Comparison of ENCODE assay signal across 1 cellular context in genomic region chr7:137345799-137346449, GRCh38.
TF ChIP-seq lines count a peak whose summit lies in the region.

No MANE protein-coding gene starts in this region.

TF ChIP-seq in K562, 482 proteins besides CTCF, POLR2A, EP300 and RAD21 (continued from another document):
- TF ChIP-seq RBM22 (IDR thresholded peaks at IDR 0.05; ENCODE audit: low read depth, low read length, poor library complexity, severe bottlenecking) = no peak
- TF ChIP-seq ZKSCAN3 (CRISPR knock-in tag; IDR thresholded peaks at IDR 0.05) = peak; percentile 58; the same call in 1 of the 2 replicates
- no peak for TF ChIP-seq MTF1 (CRISPR knock-in tag; IDR thresholded peaks at IDR 0.05; ENCODE audit: borderline replicate concordance)
- TF ChIP-seq, protein P1, sequence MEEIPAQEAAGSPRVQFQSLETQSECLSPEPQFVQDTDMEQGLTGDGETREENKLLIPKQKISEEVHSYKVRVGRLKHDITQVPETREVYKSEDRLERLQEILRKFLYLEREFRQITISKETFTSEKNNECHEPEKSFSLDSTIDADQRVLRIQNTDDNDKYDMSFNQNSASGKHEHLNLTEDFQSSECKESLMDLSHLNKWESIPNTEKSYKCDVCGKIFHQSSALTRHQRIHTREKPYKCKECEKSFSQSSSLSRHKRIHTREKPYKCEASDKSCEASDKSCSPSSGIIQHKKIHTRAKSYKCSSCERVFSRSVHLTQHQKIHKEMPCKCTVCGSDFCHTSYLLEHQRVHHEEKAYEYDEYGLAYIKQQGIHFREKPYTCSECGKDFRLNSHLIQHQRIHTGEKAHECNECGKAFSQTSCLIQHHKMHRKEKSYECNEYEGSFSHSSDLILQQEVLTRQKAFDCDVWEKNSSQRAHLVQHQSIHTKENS (CRISPR knock-in tag; IDR thresholded peaks at IDR 0.05) = no peak
- no peak for TF ChIP-seq TEAD2 (tag; IDR thresholded peaks at IDR 0.05)
- no peak for TF ChIP-seq BMI1 (IDR thresholded peaks at IDR 0.05; ENCODE audit: low read length)
- no peak for TF ChIP-seq KDM1A (IDR thresholded peaks at IDR 0.05)
- TF ChIP-seq FOSL1 (tag; conservative IDR thresholded peaks at IDR 0.05) = no peak
- TF ChIP-seq ZNF75A (CRISPR knock-in tag; IDR thresholded peaks at IDR 0.05) = peak; percentile 84
- TF ChIP-seq ZNF592 (IDR thresholded peaks at IDR 0.05) = no peak
- TF ChIP-seq NCOA2 (IDR thresholded peaks at IDR 0.05; ENCODE audit: partially characterized antibody in 2 of 2) = no peak
- no peak for TF ChIP-seq MCM7 (IDR thresholded peaks at IDR 0.05)
- TF ChIP-seq TCFL5 (CRISPR knock-in tag; conservative IDR thresholded peaks at IDR 0.05) = peak; percentile 51; the same call in 1 of the 2 replicates
- TF ChIP-seq ZFPM2 (CRISPR knock-in tag; IDR thresholded peaks at IDR 0.05) = no peak
- TF ChIP-seq, protein P2, sequence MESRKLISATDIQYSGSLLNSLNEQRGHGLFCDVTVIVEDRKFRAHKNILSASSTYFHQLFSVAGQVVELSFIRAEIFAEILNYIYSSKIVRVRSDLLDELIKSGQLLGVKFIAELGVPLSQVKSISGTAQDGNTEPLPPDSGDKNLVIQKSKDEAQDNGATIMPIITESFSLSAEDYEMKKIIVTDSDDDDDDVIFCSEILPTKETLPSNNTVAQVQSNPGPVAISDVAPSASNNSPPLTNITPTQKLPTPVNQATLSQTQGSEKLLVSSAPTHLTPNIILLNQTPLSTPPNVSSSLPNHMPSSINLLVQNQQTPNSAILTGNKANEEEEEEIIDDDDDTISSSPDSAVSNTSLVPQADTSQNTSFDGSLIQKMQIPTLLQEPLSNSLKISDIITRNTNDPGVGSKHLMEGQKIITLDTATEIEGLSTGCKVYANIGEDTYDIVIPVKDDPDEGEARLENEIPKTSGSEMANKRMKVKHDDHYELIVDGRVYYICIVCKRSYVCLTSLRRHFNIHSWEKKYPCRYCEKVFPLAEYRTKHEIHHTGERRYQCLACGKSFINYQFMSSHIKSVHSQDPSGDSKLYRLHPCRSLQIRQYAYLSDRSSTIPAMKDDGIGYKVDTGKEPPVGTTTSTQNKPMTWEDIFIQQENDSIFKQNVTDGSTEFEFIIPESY (CRISPR knock-in tag; IDR thresholded peaks at IDR 0.05) = no peak
- TF ChIP-seq PHB (CRISPR knock-in tag; IDR thresholded peaks at IDR 0.05) = no peak
- TF ChIP-seq CREB1 (IDR thresholded peaks at IDR 0.05) = no peak
- no peak for TF ChIP-seq CREB1 (CRISPR knock-in tag; IDR thresholded peaks at IDR 0.05)
- TF ChIP-seq ZKSCAN1 (IDR thresholded peaks at IDR 0.05; ENCODE audit: low read depth, low read length) = no peak
- TF ChIP-seq ZBTB12 (CRISPR knock-in tag; IDR thresholded peaks at IDR 0.05) = no peak
- no peak for TF ChIP-seq TAF1 (IDR thresholded peaks at IDR 0.05; ENCODE audit: control insufficient read depth, extremely low read depth, insufficient read depth, low read length, severe bottlenecking)
- TF ChIP-seq NCOA6 (IDR thresholded peaks at IDR 0.05) = no peak
- no peak for TF ChIP-seq KDM5B (IDR thresholded peaks at IDR 0.05; ENCODE audit: insufficient replicate concordance, low read depth, low read length)
- TF ChIP-seq, protein P3, sequence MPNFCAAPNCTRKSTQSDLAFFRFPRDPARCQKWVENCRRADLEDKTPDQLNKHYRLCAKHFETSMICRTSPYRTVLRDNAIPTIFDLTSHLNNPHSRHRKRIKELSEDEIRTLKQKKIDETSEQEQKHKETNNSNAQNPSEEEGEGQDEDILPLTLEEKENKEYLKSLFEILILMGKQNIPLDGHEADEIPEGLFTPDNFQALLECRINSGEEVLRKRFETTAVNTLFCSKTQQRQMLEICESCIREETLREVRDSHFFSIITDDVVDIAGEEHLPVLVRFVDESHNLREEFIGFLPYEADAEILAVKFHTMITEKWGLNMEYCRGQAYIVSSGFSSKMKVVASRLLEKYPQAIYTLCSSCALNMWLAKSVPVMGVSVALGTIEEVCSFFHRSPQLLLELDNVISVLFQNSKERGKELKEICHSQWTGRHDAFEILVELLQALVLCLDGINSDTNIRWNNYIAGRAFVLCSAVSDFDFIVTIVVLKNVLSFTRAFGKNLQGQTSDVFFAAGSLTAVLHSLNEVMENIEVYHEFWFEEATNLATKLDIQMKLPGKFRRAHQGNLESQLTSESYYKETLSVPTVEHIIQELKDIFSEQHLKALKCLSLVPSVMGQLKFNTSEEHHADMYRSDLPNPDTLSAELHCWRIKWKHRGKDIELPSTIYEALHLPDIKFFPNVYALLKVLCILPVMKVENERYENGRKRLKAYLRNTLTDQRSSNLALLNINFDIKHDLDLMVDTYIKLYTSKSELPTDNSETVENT (CRISPR knock-in tag; IDR thresholded peaks at IDR 0.05) = no peak
- no peak for TF ChIP-seq HDAC1 (IDR thresholded peaks at IDR 0.05)
